Comparison of ENCODE assay signal across 14 cellular contexts in genomic region chr5:134784241-134784920, GRCh38. TPM values are rescaled to one million over a fixed set of nuclear protein-coding genes. Genes with fewer than 3 reads are reported as not detected.
DNase-seq lines count a peak whose midpoint lies in the region; ATAC-seq and TF ChIP-seq lines count a peak whose summit lies in the region.
"Had no signal": no experiment of that assay in that cellular context is flagged by ENCODE, and none has a peak within 500 bp of the region (broad histone marks: within the 10 kb centered on the region; RNA-seq: fewer than 3 reads in every experiment).

No MANE protein-coding gene starts in this region.

- H3K27me3 Mint-ChIP-seq in activated naive CD4-positive, alpha-beta T cell treated with anti-CD3 and anti-CD28 coated beads, Interleukin-2, amount 10 ng/mL, durations not matched to agents 7 days and 5 days: no peaks in the 10 kb centered on the region
- no peaks in the 10 kb centered on the region for H3K27me3 Mint-ChIP-seq in activated naive CD4-positive, alpha-beta T cell treated with anti-CD3 and anti-CD28 coated beads for 36 hours (ENCODE audit: low read depth)
- H3K27me3 Mint-ChIP-seq: activated CD4-positive, alpha-beta memory T cell treated with anti-CD3 and anti-CD28 coated beads for 36 hours had no signal

- H3K27ac ChIP-seq in Panc1 (ENCODE audit: low read length): no peak overlapping the region
- peak overlapping the region; percentile 40 for H3K27ac ChIP-seq in thymus (ENCODE audit: low read depth)
- H3K27ac ChIP-seq in spleen: no peak overlapping the region

- WGBS in thymus: 91% methylated on average over 4 of the region's 4 CpGs
- 64 to 81% (median 64%) methylated on average over 4 of the region's 4 CpGs for WGBS in spleen, 5 donors

- H3K9me3 ChIP-seq in Panc1 (ENCODE audit: control insufficient read depth, insufficient read depth, low read depth, low read length) (no peaks in the 10 kb centered on the region), thymus (ENCODE audit: control insufficient read depth) (no peaks in the 10 kb centered on the region), spleen (no peaks in the 10 kb centered on the region)

- peak overlapping the region; percentile 11 for H3K27ac Mint-ChIP-seq in activated naive CD4-positive, alpha-beta T cell treated with anti-CD3 and anti-CD28 coated beads, Interleukin-2, amount 10 ng/mL, durations not matched to agents 7 days and 5 days
- no peak overlapping the region for H3K27ac Mint-ChIP-seq in activated naive CD4-positive, alpha-beta T cell treated with anti-CD3 and anti-CD28 coated beads for 36 hours

- no peak overlapping the region for H3K4me3 ChIP-seq in Panc1 (ENCODE audit: low read depth in 2 of 2, low read length in 2 of 2)
- no peak overlapping the region for H3K4me3 ChIP-seq in fibroblast of mammary gland (ENCODE audit: control insufficient read depth, low read depth, low read length)
- H3K4me3 ChIP-seq in thymus (ENCODE audit: low read length): no peak overlapping the region
- no peak overlapping the region for H3K4me3 ChIP-seq in spleen

- in situ Hi-C loops in Panc1 (cut with HindIII; ENCODE audit: low pct_unique_long_range_greater_than_20kb, low sequenced_read_pairs): no loop called here

- BruUV-seq in Panc1 (replicated peaks; lab: Mats Ljungman, UMichigan): TSS peak; percentile 18

- peaks cover 58% of the 10 kb centered on the region for H3K36me3 Mint-ChIP-seq in activated naive CD4-positive, alpha-beta T cell treated with anti-CD3 and anti-CD28 coated beads, Interleukin-2, amount 10 ng/mL, durations not matched to agents 7 days and 5 days
- peaks cover 32% of the 10 kb centered on the region for H3K36me3 Mint-ChIP-seq in activated naive CD4-positive, alpha-beta T cell treated with anti-CD3 and anti-CD28 coated beads for 36 hours (ENCODE audit: low read depth)

- no peak for ATAC-seq in Panc1
- no peak for ATAC-seq in GM19395 (IDR thresholded peaks at IDR 0.05; ENCODE audit: unreplicated experiment)

- DNase-seq in activated naive CD4-positive, alpha-beta T cell treated with anti-CD3 and anti-CD28 coated beads, Interleukin-2, amount 10 ng/mL, durations not matched to agents 7 days and 5 days: peak; percentile 24
- DNase-seq in activated naive CD4-positive, alpha-beta T cell treated with anti-CD3 and anti-CD28 coated beads for 36 hours: no peak
- DNase-seq in Panc1 (ENCODE audit: low read depth, low spot score): no peak
- DNase-seq in fibroblast of mammary gland (ENCODE audit: low read depth): peak; percentile 11
- DNase-seq in spleen: no peak
- DNase-seq in RKO (ENCODE audit: low spot score): no peak
- DNase-seq: activated CD4-positive, alpha-beta memory T cell treated with anti-CD3 and anti-CD28 coated beads for 36 hours; C1 segment of cervical spinal cord; foreskin melanocyte; NCI-H2081 treated with DMSO at 0.1 percent for 48 hours; stimulated activated CD4-positive, alpha-beta T cell treated with anti-CD3 and anti-CD28 coated beads, Interleukin-12 subunit alpha, Interleukin-12 subunit beta, amount 100 ng/mL, for 4 hours; stimulated activated naive CD4-positive, alpha-beta T cell treated with Interleukin-2 at 50 U/mL for 16 hours had no signal

- intact Hi-C loops in activated naive CD4-positive, alpha-beta T cell treated with anti-CD3 and anti-CD28 coated beads for 36 hours (cut with micrococcal nuclease): loop anchor here (1.0 kb wide), 1 partner anchor 121 kb away; the partner anchor contains the start of gene PCBD2
- intact Hi-C loops in Panc1 (cut with micrococcal nuclease; ENCODE audit: unreplicated experiment): no loop called here
- intact Hi-C loops in spleen (cut with DNase I; ENCODE audit: low total_unique reads): no loop called here

- TF ChIP-seq CTCF in Panc1 (IDR thresholded peaks at IDR 0.05): no peak
- no peak for TF ChIP-seq CTCF in fibroblast of mammary gland (conservative IDR thresholded peaks at IDR 0.05; ENCODE audit: control insufficient read depth, insufficient read depth, low read depth, low read length)
- TF ChIP-seq CTCF in spleen (IDR thresholded peaks at IDR 0.05 in 8 of 11, conservative IDR thresholded peaks at IDR 0.05 in 3 of 11): peak in 2 of 11 experiments; percentile 18 to 41

- no peaks in the 10 kb centered on the region for H3K9me3 Mint-ChIP-seq in activated naive CD4-positive, alpha-beta T cell treated with anti-CD3 and anti-CD28 coated beads, Interleukin-2, amount 10 ng/mL, durations not matched to agents 7 days and 5 days
- H3K9me3 Mint-ChIP-seq in activated naive CD4-positive, alpha-beta T cell treated with anti-CD3 and anti-CD28 coated beads for 36 hours: no peaks in the 10 kb centered on the region
- H3K9me3 Mint-ChIP-seq: activated CD4-positive, alpha-beta memory T cell treated with anti-CD3 and anti-CD28 coated beads for 36 hours had no signal

- H3K36me3 ChIP-seq in Panc1 (ENCODE audit: control insufficient read depth, insufficient read depth, low read length): peaks cover 39% of the 10 kb centered on the region
- H3K36me3 ChIP-seq in thymus (ENCODE audit: control insufficient read depth, insufficient read depth): peaks cover 50% of the 10 kb centered on the region
- H3K36me3 ChIP-seq in spleen: peaks cover 5 to 100% (median 86%) of the 10 kb centered on the region in 6 donors

- H3K27me3 ChIP-seq in Panc1 (ENCODE audit: control insufficient read depth, insufficient read depth, low read length): no peaks in the 10 kb centered on the region
- H3K27me3 ChIP-seq in thymus (ENCODE audit: control insufficient read depth, insufficient read depth): no peaks in the 10 kb centered on the region
- H3K27me3 ChIP-seq in spleen (replicated peaks in 1 of 7): no peaks in the 10 kb centered on the region

- H3K4me1 ChIP-seq in Panc1 (ENCODE audit: control insufficient read depth, insufficient read depth, low read length) (no peaks in the 10 kb centered on the region), thymus (ENCODE audit: control insufficient read depth, insufficient read depth, low read length) (no peaks in the 10 kb centered on the region), spleen (no peaks in the 10 kb centered on the region)

- CTCF ChIA-PET in activated naive CD4-positive, alpha-beta T cell treated with anti-CD3 and anti-CD28 coated beads, Interleukin-2, amount 10 ng/mL, durations not matched to agents 7 days and 5 days (lab: Charles Lee): interaction anchor here (0.7 to 1.3 kb wide), 3 partner anchors 10 to 134 kb away, joined by 3 to 4 read pairs (median 3); partner anchors contain the start of gene PCBD2
- CTCF ChIA-PET in activated naive CD4-positive, alpha-beta T cell treated with anti-CD3 and anti-CD28 coated beads for 36 hours (lab: Charles Lee): interaction anchor here (0.8 to 1.0 kb wide), 2 partner anchors 17 to 121 kb away, joined by 4 to 5 read pairs; partner anchors contain the start of gene PCBD2
- CTCF ChIA-PET in Panc1 (lab: Charles Lee): no interaction called here

- no peaks in the 10 kb centered on the region for H3K4me1 Mint-ChIP-seq in activated naive CD4-positive, alpha-beta T cell treated with anti-CD3 and anti-CD28 coated beads, Interleukin-2, amount 10 ng/mL, durations not matched to agents 7 days and 5 days
- H3K4me1 Mint-ChIP-seq in activated naive CD4-positive, alpha-beta T cell treated with anti-CD3 and anti-CD28 coated beads for 36 hours (ENCODE audit: low read depth): no peaks in the 10 kb centered on the region

- H3K4me3 Mint-ChIP-seq in activated naive CD4-positive, alpha-beta T cell treated with anti-CD3 and anti-CD28 coated beads, Interleukin-2, amount 10 ng/mL, durations not matched to agents 7 days and 5 days: no peak overlapping the region
- no peak overlapping the region for H3K4me3 Mint-ChIP-seq in activated naive CD4-positive, alpha-beta T cell treated with anti-CD3 and anti-CD28 coated beads for 36 hours
- H3K4me3 Mint-ChIP-seq: activated CD4-positive, alpha-beta memory T cell treated with anti-CD3 and anti-CD28 coated beads for 36 hours had no signal

- POLR2A ChIA-PET in Panc1 (lab: Charles Lee): interaction anchor here (0.5 kb wide), 1 partner anchor 16 kb away, joined by 10 read pairs; no protein-coding TSS in a partner anchor

- TF ChIP-seq POLR2A in spleen (IDR thresholded peaks at IDR 0.05): no peak

RNA-seq across cellular contexts. Expression of gene DDX46, which starts 25.8 kb away (rescaled TPM):
- 10 to 100 TPM; 47.3 to 48.0 TPM for total RNA-seq in activated naive CD4-positive, alpha-beta T cell treated with anti-CD3 and anti-CD28 coated beads for 36 hours
- 90.8 TPM for total RNA-seq in Panc1 (2021; ENCODE audit: unreplicated experiment)
- 50.6 TPM for polyA plus RNA-seq in Panc1 (2012; ENCODE audit: insufficient read length)
- polyA plus RNA-seq in thymus: 27.0 TPM
- total RNA-seq in spleen: 10 to 100 TPM; 41.2 to 74.2 (median 54.5) TPM
- polyA plus RNA-seq in spleen: 10 to 100 TPM; 10.7 to 19.1 (median 14.4) TPM

RNA-seq across cellular contexts. Expression of gene CAMLG, which starts 46.0 kb away (rescaled TPM):
- total RNA-seq in activated naive CD4-positive, alpha-beta T cell treated with anti-CD3 and anti-CD28 coated beads for 36 hours: 10 to 100 TPM; 34.6 to 36.9 TPM
- total RNA-seq in Panc1 (2021; ENCODE audit: unreplicated experiment) (28.3 TPM), spleen (10 to 100 TPM; 16.3 to 30.5 (median 22.0) TPM)
- 25.2 TPM for polyA plus RNA-seq in Panc1 (2012; ENCODE audit: insufficient read length)
- polyA plus RNA-seq in thymus (87.4 TPM), spleen (10 to 100 TPM; 36.1 to 55.7 (median 48.5) TPM)

Comparison
In these comparisons a context has a peak if more than half of its experiments do, and no peak if none do; other contexts are left out.
1. DNase-seq: peak in activated naive CD4-positive, alpha-beta T cell treated with anti-CD3 and anti-CD28 coated beads, Interleukin-2, amount 10 ng/mL, durations not matched to agents 7 days and 5 days (single experiment) and fibroblast of mammary gland (single experiment); none in activated naive CD4-positive, alpha-beta T cell treated with anti-CD3 and anti-CD28 coated beads for 36 hours (single experiment), Panc1 (single experiment), spleen (single experiment) and RKO (single experiment).